Comparison of ENCODE assay signal across 33 cellular contexts in genomic region chr10:16510843-16511242, GRCh38. TPM values are rescaled to one million over a fixed set of nuclear protein-coding genes. Genes with fewer than 3 reads are reported as not detected.
"Had no signal": no experiment of that assay in that cellular context is flagged by ENCODE, and none has a peak within 500 bp of the region (broad histone marks: within the 10 kb centered on the region; RNA-seq: fewer than 3 reads in every experiment).

No MANE protein-coding gene starts in this region.

- H3K9me3 ChIP-seq: adrenal gland, body of pancreas, breast epithelium had no signal

- H3K27me3 ChIP-seq: adrenal gland, body of pancreas, brain microvascular endothelial cell, breast epithelium had no signal

- DNase-seq: activated B cell treated with CpG ODN at 0.5 μM for 24 hours; activated CD4-positive, alpha-beta memory T cell treated with anti-CD3 and anti-CD28 coated beads for 36 hours; activated CD4-positive, alpha-beta T cell treated with anti-CD3 and anti-CD28 coated beads for 4 hours; activated CD4-positive, alpha-beta T cell treated with anti-CD3 and anti-CD28 coated beads, Interleukin-2, amount 10 ng/mL, durations not matched to agents 24 days and 14 days; activated CD4-positive, alpha-beta T cell treated with anti-CD3 and anti-CD28 coated beads, Interleukin-2, amount 50 U/mL, for 1 hour; activated CD4-positive, alpha-beta T cell treated with anti-CD3 and anti-CD28 coated beads, Interleukin-2, amount 50 U/mL, for 4 hours; activated CD4-positive, CD25-positive, alpha-beta regulatory T cell treated with anti-CD3 and anti-CD28 coated beads, Interleukin-2, amount 50 U/mL, for 72 hours; activated CD8-positive, alpha-beta memory T cell treated with anti-CD3 and anti-CD28 coated beads, Interleukin-2, amount 50 U/mL, for 4 hours; activated CD8-positive, alpha-beta T cell treated with anti-CD3 and anti-CD28 coated beads for 36 hours; activated effector memory CD4-positive, alpha-beta T cell treated with anti-CD3 and anti-CD28 coated beads, Interleukin-2, amount 50 U/mL, for 16 hours; activated gamma-delta T cell treated with Interleukin-2 at 50 U/mL for 16 hours; activated naive CD4-positive, alpha-beta T cell; activated naive CD4-positive, alpha-beta T cell treated with anti-CD3 and anti-CD28 coated beads for 36 hours; activated naive CD4-positive, alpha-beta T cell treated with anti-CD3 and anti-CD28 coated beads, Interleukin-2, amount 50 U/mL, for 16 hours; activated naive CD8-positive, alpha-beta T cell treated with anti-CD3 and anti-CD28 coated beads for 36 hours; activated T-cell treated with anti-CD3 and anti-CD28 coated beads for 4 hours; activated T-cell treated with anti-CD3 and anti-CD28 coated beads, Interleukin-2, amount 50 U/mL, for 1 hour; activated T-cell treated with anti-CD3 and anti-CD28 coated beads, Interleukin-2, amount 50 U/mL, for 4 hours; activated T-cell treated with anti-CD3 and anti-CD28 coated beads, Interleukin-2, amount 50 U/mL, for 72 hours; adrenal gland; amniotic stem cell; aorta; body of pancreas; brain microvascular endothelial cell; central memory CD4-positive, alpha-beta T cell; T-helper 2 cell; T-helper 9 cell had no signal

- H3K4me3 ChIP-seq: adrenal gland, body of pancreas, breast epithelium had no signal

- FAIRE-seq: astrocyte, TTC549 had no signal

- H3K36me3 ChIP-seq: adrenal gland, brain microvascular endothelial cell, breast epithelium had no signal

- H3K27ac ChIP-seq: adrenal gland, body of pancreas, brain microvascular endothelial cell, breast epithelium, VCaP had no signal

- H3K4me1 ChIP-seq: adrenal gland, body of pancreas, breast epithelium had no signal

RNA-seq across cellular contexts. Expression of gene C1QL3, which starts 10.8 kb away (rescaled TPM):
- total RNA-seq: activated B cell treated with CpG ODN at 0.5 μM for 24 hours; activated CD4-positive, alpha-beta memory T cell treated with anti-CD3 and anti-CD28 coated beads for 36 hours; activated CD4-positive, alpha-beta T cell treated with anti-CD3 and anti-CD28 coated beads, Interleukin-2, amount 10 ng/mL, durations not matched to agents 24 days and 14 days; activated T-cell treated with anti-CD3 and anti-CD28 coated beads, Interleukin-2, amount 50 U/mL, for 4 hours; activated T-helper 1 cell treated with anti-CD3 and anti-CD28 coated beads, Interleukin-12 subunit alpha, Interleukin-12 subunit beta, Interleukin-2, Interleukin-4 antibody, amounts not matched to agents 30 ng/mL and 10 ng/mL and 1 ng/mL, durations not matched to agents 14 hours and 24 hours and 36 hours; aorta; body of pancreas; breast epithelium; cardiac septum had no signal
